ENCODE assay signal across 20 cellular contexts in the genomic region with DNA sequence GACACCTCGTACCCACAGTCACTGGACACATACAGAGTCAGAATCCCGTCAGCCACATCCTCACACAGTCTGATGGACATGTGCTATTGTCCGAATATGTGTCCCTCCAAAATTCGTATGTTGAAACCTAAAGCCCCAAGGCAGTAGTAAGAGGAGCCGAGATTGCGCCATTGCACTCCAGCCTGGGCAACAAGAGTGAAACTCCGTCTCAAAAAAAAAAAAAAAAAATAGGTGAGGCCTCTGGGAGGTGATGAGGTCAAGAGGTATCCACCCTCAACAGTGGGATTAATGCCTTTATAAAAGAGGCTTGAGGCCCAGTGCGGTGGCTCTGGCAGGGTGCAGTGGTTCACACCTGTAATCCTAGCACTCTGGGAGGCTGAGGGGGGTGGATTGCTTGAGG. TPM values are rescaled to one million over a fixed set of nuclear protein-coding genes. Genes with fewer than 3 reads are reported as not detected.
"Had no signal": no experiment of that assay in that cellular context is flagged by ENCODE, and none has a peak within 500 bp of the region (broad histone marks: within the 10 kb centered on the region; RNA-seq: fewer than 3 reads in every experiment).

No MANE protein-coding gene starts in this region.

- H3K27ac Mint-ChIP-seq: activated CD4-positive, alpha-beta memory T cell treated with anti-CD3 and anti-CD28 coated beads, Interleukin-2, amount 10 ng/mL, durations not matched to agents 7 days and 5 days; activated CD4-positive, alpha-beta T cell treated with anti-CD3 and anti-CD28 coated beads for 36 hours; activated naive CD4-positive, alpha-beta T cell treated with anti-CD3 and anti-CD28 coated beads for 36 hours had no signal

- H3K9me3 Mint-ChIP-seq: activated CD4-positive, alpha-beta memory T cell treated with anti-CD3 and anti-CD28 coated beads, Interleukin-2, amount 10 ng/mL, durations not matched to agents 7 days and 5 days; activated naive CD4-positive, alpha-beta T cell treated with anti-CD3 and anti-CD28 coated beads for 36 hours had no signal

- H3K4me3 Mint-ChIP-seq: activated CD4-positive, alpha-beta memory T cell treated with anti-CD3 and anti-CD28 coated beads, Interleukin-2, amount 10 ng/mL, durations not matched to agents 7 days and 5 days; activated naive CD4-positive, alpha-beta T cell treated with anti-CD3 and anti-CD28 coated beads for 36 hours; activated naive CD8-positive, alpha-beta T cell; brain had no signal

- ATAC-seq: activated CD4-positive, alpha-beta T cell treated with anti-CD3 and anti-CD28 coated beads for 36 hours had no signal

- H3K27me3 Mint-ChIP-seq: activated CD4-positive, alpha-beta memory T cell treated with anti-CD3 and anti-CD28 coated beads, Interleukin-2, amount 10 ng/mL, durations not matched to agents 7 days and 5 days; activated CD4-positive, alpha-beta T cell treated with anti-CD3 and anti-CD28 coated beads for 36 hours; activated naive CD8-positive, alpha-beta T cell had no signal

- FAIRE-seq: astrocyte had no signal

- H3K36me3 ChIP-seq: WERI-Rb-1 had no signal

- DNase-seq: activated CD4-positive, alpha-beta memory T cell treated with anti-CD3 and anti-CD28 coated beads, Interleukin-2, amount 10 ng/mL, durations not matched to agents 7 days and 5 days; activated CD4-positive, alpha-beta T cell treated with anti-CD3 and anti-CD28 coated beads for 36 hours; activated CD4-positive, alpha-beta T cell treated with anti-CD3 and anti-CD28 coated beads, Interleukin-2, amount 50 U/mL, for 1 hour; activated effector memory CD4-positive, alpha-beta T cell treated with anti-CD3 and anti-CD28 coated beads, Interleukin-2, amount 50 U/mL, for 16 hours; activated naive CD4-positive, alpha-beta T cell treated with anti-CD3 and anti-CD28 coated beads for 36 hours; amygdala; MM.1S; NCI-H1105; NCI-H1436; NCI-H187; NCI-H2081; NCI-H446; NCI-H524; SIG-M5; T-helper 1 cell; WERI-Rb-1 had no signal

- H3K27ac ChIP-seq: WERI-Rb-1 had no signal

- H3K36me3 Mint-ChIP-seq: activated naive CD8-positive, alpha-beta T cell; brain had no signal

RNA-seq across cellular contexts. Expression of a gene that starts 2.7 kb away (rescaled TPM):
- total RNA-seq: astrocyte, RPMI7951 had no signal

RNA-seq across cellular contexts. Expression of a gene that starts 17.9 kb away (rescaled TPM):
- total RNA-seq: RPMI7951 had no signal

RNA-seq across cellular contexts. Expression of a gene that starts 20.2 kb away (rescaled TPM):
- total RNA-seq: RPMI7951 had no signal
